ENCODE assay signal across 8 cellular contexts in the genomic region with DNA sequence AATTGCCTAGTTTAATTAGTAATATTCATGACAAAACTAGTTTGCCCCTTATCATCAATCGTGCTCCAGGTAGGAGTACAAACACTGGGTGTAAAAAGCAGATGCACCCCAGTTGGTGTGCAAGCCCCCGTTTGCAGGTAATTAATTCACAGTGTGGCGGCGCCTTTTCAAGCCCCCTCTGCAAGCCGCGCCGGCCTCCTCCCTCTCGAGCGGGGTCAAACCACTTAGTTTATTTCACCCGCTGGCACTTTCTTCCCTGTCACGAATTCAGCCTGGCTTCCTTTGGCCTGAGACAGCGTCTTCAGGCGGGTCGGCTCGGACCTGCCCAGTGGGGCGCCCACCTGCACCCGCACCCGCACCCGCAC.
A peak's percentile ranks its signal among the peaks of the same experiment; 100 is the strongest.
DNase-seq lines count a peak whose midpoint lies in the region; ATAC-seq and TF ChIP-seq lines count a peak whose summit lies in the region.

No MANE protein-coding gene starts in this region.

- 2% methylated on average over 19 of the region's 19 CpGs for WGBS in liver
- WGBS in transverse colon (ENCODE audit: low coverage in 1 of 2), 2 donors, result 2% methylated on average over 19 of the region's 19 CpGs; no CpG with 5 or more reads in 1 of the 2 donors

- H3K9me3 Mint-ChIP-seq in activated T-cell treated with anti-CD3 and anti-CD28 coated beads, Interleukin-2, amount 50 U/mL, for 4 hours, result no peaks in the 10 kb centered on the region
- no peaks in the 10 kb centered on the region for H3K9me3 Mint-ChIP-seq in activated T-helper 2 cell treated with anti-CD3 and anti-CD28 coated beads, Interferon-gamma antibody, Interleukin-2, Interleukin-4, amounts not matched to agents 10 μg/mL and 5 μg/mL and 100 μg/mL, durations not matched to agents 14 hours and 24 hours and 36 hours

- H3K36me3 ChIP-seq in liver (ENCODE audit: control insufficient read depth in 4 of 4, insufficient read depth in 3 of 4, low read depth in 1 of 4, low read length in 3 of 4) (no peaks in the 10 kb centered on the region), transverse colon (no peaks in the 10 kb centered on the region)

- DNase-seq in activated T-cell treated with anti-CD3 and anti-CD28 coated beads, Interleukin-2, amount 50 U/mL, for 4 hours, result no peak
- DNase-seq in activated T-cell treated with anti-CD3 and anti-CD28 coated beads, Interleukin-2, amount 50 U/mL, for 48 hours, result no peak
- DNase-seq in activated T-helper 2 cell treated with anti-CD3 and anti-CD28 coated beads, Interferon-gamma antibody, Interleukin-2, Interleukin-4, amounts not matched to agents 10 μg/mL and 5 μg/mL and 100 μg/mL, durations not matched to agents 14 hours and 24 hours and 36 hours (ENCODE audit: low spot score), result no peak
- DNase-seq in transverse colon (no peak), SW 1271 (lab: John Stamatoyannopoulos, UW) (no peak)
- no peak for DNase-seq in effector CD8-positive, alpha-beta T cell (lab: John Stamatoyannopoulos, UW)

- intact Hi-C loops in activated T-helper 2 cell treated with anti-CD3 and anti-CD28 coated beads, Interferon-gamma antibody, Interleukin-2, Interleukin-4, amounts not matched to agents 10 μg/mL and 5 μg/mL and 100 μg/mL, durations not matched to agents 14 hours and 24 hours and 36 hours (cut with micrococcal nuclease), result loop anchor here (5.0 kb wide), 3 partner anchors 64 to 996 kb away; partner anchors contain the start of genes INO80C and RMP24
- intact Hi-C loops in transverse colon (cut with DNase I; ENCODE audit: low total_unique reads), result no loop called here

- peaks cover 32% of the 10 kb centered on the region for H3K4me1 Mint-ChIP-seq in activated T-cell treated with anti-CD3 and anti-CD28 coated beads, Interleukin-2, amount 50 U/mL, for 4 hours (ENCODE audit: low read depth)
- H3K4me1 Mint-ChIP-seq in activated T-helper 2 cell treated with anti-CD3 and anti-CD28 coated beads, Interferon-gamma antibody, Interleukin-2, Interleukin-4, amounts not matched to agents 10 μg/mL and 5 μg/mL and 100 μg/mL, durations not matched to agents 14 hours and 24 hours and 36 hours (ENCODE audit: low read depth), result peaks cover 25% of the 10 kb centered on the region

- no peak for TF ChIP-seq CTCF in liver (IDR thresholded peaks at IDR 0.05; ENCODE audit: low read depth, low read length, missing input control)
- no peak for TF ChIP-seq CTCF in transverse colon (IDR thresholded peaks at IDR 0.05)

- TF ChIP-seq EP300 in transverse colon (IDR thresholded peaks at IDR 0.05; ENCODE audit: low read depth), result no peak

- H3K4me3 Mint-ChIP-seq in activated T-cell treated with anti-CD3 and anti-CD28 coated beads, Interleukin-2, amount 50 U/mL, for 4 hours, result peak overlapping the region; percentile 79
- peak overlapping the region; percentile 81 for H3K4me3 Mint-ChIP-seq in activated T-helper 2 cell treated with anti-CD3 and anti-CD28 coated beads, Interferon-gamma antibody, Interleukin-2, Interleukin-4, amounts not matched to agents 10 μg/mL and 5 μg/mL and 100 μg/mL, durations not matched to agents 14 hours and 24 hours and 36 hours (ENCODE audit: low read depth)

- H3K27ac ChIP-seq in liver (ENCODE audit: low read depth in 1 of 2, low read length in 2 of 2) (no peak overlapping the region), transverse colon (peak overlapping the region; percentile 82 to 92 (median 87))

- peaks cover 29% of the 10 kb centered on the region for H3K27me3 Mint-ChIP-seq in activated T-cell treated with anti-CD3 and anti-CD28 coated beads, Interleukin-2, amount 50 U/mL, for 4 hours (ENCODE audit: low read depth)
- H3K27me3 Mint-ChIP-seq in activated T-helper 2 cell treated with anti-CD3 and anti-CD28 coated beads, Interferon-gamma antibody, Interleukin-2, Interleukin-4, amounts not matched to agents 10 μg/mL and 5 μg/mL and 100 μg/mL, durations not matched to agents 14 hours and 24 hours and 36 hours (ENCODE audit: low read depth), result peaks cover 37% of the 10 kb centered on the region

- H3K36me3 Mint-ChIP-seq in activated T-cell treated with anti-CD3 and anti-CD28 coated beads, Interleukin-2, amount 50 U/mL, for 4 hours (ENCODE audit: insufficient read depth), result no peaks in the 10 kb centered on the region
- no peaks in the 10 kb centered on the region for H3K36me3 Mint-ChIP-seq in activated T-helper 2 cell treated with anti-CD3 and anti-CD28 coated beads, Interferon-gamma antibody, Interleukin-2, Interleukin-4, amounts not matched to agents 10 μg/mL and 5 μg/mL and 100 μg/mL, durations not matched to agents 14 hours and 24 hours and 36 hours (ENCODE audit: low read depth)

- H3K27me3 ChIP-seq in liver (ENCODE audit: control insufficient read depth in 4 of 4, insufficient read depth in 4 of 4, low read length in 3 of 4) (no peaks in the 10 kb centered on the region), transverse colon (no peaks in the 10 kb centered on the region)

- TF ChIP-seq POLR2A in transverse colon (IDR thresholded peaks at IDR 0.05), result no peak

- H3K9ac ChIP-seq in liver (ENCODE audit: low read depth in 1 of 2, low read length in 2 of 2), result peak overlapping the region; percentile 20 to 30

- no peak overlapping the region for H3K27ac Mint-ChIP-seq in activated T-helper 2 cell treated with anti-CD3 and anti-CD28 coated beads, Interferon-gamma antibody, Interleukin-2, Interleukin-4, amounts not matched to agents 10 μg/mL and 5 μg/mL and 100 μg/mL, durations not matched to agents 14 hours and 24 hours and 36 hours

- no peak for TF ChIP-seq RAD21 in liver (IDR thresholded peaks at IDR 0.05)

- H3K4me3 ChIP-seq in liver (ENCODE audit: low read depth in 1 of 3, low read length in 3 of 3) (peak overlapping the region; percentile 20 to 96 (median 92)), transverse colon (peak overlapping the region; percentile 71 to 92 (median 84))

- peaks cover 4 to 27% (median 23%) of the 10 kb centered on the region in 4 donors for H3K4me1 ChIP-seq in liver (ENCODE audit: control insufficient read depth in 4 of 4, insufficient read depth in 4 of 4, low read length in 3 of 4)
- peaks cover 0 to 23% (median 7%) of the 10 kb centered on the region in 4 donors for H3K4me1 ChIP-seq in transverse colon

- no peak for ATAC-seq in activated T-cell treated with anti-CD3 and anti-CD28 coated beads, Interleukin-2, amount 50 U/mL, for 4 hours
- no peak for ATAC-seq in HG03097 (IDR thresholded peaks at IDR 0.05; ENCODE audit: low FRiP score, unreplicated experiment)

- H3K9me3 ChIP-seq in liver (ENCODE audit: control insufficient read depth in 4 of 4, low read length in 3 of 4), result no peaks in the 10 kb centered on the region
- no peaks in the 10 kb centered on the region for H3K9me3 ChIP-seq in transverse colon

- in situ Hi-C loops in transverse colon (cut with MboI; ENCODE audit: low pct_ligation_motif_present in 1 of 4, low pct_unique_long_range_greater_than_20kb in 1 of 4, low sequenced_read_pairs in 3 of 4), result no loop called here

TF ChIP-seq in liver, 16 proteins besides CTCF, POLR2A, EP300 and RAD21 (continues in another document):
- TF ChIP-seq RXRA (IDR thresholded peaks at IDR 0.05) (no peak), TAF1 (conservative IDR thresholded peaks at IDR 0.05) (no peak), REST (IDR thresholded peaks at IDR 0.05) (no peak), MAX (IDR thresholded peaks at IDR 0.05) (no peak), FOXA1 (IDR thresholded peaks at IDR 0.05) (no peak), HNF4A (conservative IDR thresholded peaks at IDR 0.05) (no peak), GABPA (IDR thresholded peaks at IDR 0.05 in 1 of 2, conservative IDR thresholded peaks at IDR 0.05 in 1 of 2) (no peak), NR2F2 (IDR thresholded peaks at IDR 0.05) (no peak)
- TF ChIP-seq, protein P1, sequence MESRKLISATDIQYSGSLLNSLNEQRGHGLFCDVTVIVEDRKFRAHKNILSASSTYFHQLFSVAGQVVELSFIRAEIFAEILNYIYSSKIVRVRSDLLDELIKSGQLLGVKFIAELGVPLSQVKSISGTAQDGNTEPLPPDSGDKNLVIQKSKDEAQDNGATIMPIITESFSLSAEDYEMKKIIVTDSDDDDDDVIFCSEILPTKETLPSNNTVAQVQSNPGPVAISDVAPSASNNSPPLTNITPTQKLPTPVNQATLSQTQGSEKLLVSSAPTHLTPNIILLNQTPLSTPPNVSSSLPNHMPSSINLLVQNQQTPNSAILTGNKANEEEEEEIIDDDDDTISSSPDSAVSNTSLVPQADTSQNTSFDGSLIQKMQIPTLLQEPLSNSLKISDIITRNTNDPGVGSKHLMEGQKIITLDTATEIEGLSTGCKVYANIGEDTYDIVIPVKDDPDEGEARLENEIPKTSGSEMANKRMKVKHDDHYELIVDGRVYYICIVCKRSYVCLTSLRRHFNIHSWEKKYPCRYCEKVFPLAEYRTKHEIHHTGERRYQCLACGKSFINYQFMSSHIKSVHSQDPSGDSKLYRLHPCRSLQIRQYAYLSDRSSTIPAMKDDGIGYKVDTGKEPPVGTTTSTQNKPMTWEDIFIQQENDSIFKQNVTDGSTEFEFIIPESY (IDR thresholded peaks at IDR 0.05), result no peak

Comparison
In these comparisons a context has a peak if more than half of its experiments do, and no peak if none do; other contexts are left out.
1. H3K27ac ChIP-seq: peak in transverse colon (4 of 4); none in liver (0 of 2).